Comparison of ENCODE assay signal across 6 cellular contexts in genomic region chr19:52485064-52485463, GRCh38. TPM values are rescaled to one million over a fixed set of nuclear protein-coding genes. Genes with fewer than 3 reads are reported as not detected.
"Had no signal": no experiment of that assay in that cellular context is flagged by ENCODE, and none has a peak within 500 bp of the region (broad histone marks: within the 10 kb centered on the region; RNA-seq: fewer than 3 reads in every experiment).

No MANE protein-coding gene starts in this region.

RNA-seq across cellular contexts. Expression of gene ZNF578, which starts 31.7 kb away (rescaled TPM):
- total RNA-seq: HT-29, MCF 10A, PC-9 had no signal

RNA-seq across cellular contexts. Expression of gene ZNF534, which starts 56.1 kb away (rescaled TPM):
- total RNA-seq: HT-29, LHCN-M2, MCF 10A, PC-9, Peyer's patch, RPMI7951 had no signal
